In genomic region chr10:74163313-74164068, GRCh38 we compare ENCODE assay signal across 1 cellular context.
TF ChIP-seq lines count a peak whose summit lies in the region.

No MANE protein-coding gene starts in this region.

TF ChIP-seq in IMR-90, 13 proteins besides CTCF, POLR2A, EP300 and RAD21:
- no peak for TF ChIP-seq SMC3 (IDR thresholded peaks at IDR 0.05; ENCODE audit: low read depth, low read length)
